ENCODE assay signal across 25 cellular contexts in the genomic region with DNA sequence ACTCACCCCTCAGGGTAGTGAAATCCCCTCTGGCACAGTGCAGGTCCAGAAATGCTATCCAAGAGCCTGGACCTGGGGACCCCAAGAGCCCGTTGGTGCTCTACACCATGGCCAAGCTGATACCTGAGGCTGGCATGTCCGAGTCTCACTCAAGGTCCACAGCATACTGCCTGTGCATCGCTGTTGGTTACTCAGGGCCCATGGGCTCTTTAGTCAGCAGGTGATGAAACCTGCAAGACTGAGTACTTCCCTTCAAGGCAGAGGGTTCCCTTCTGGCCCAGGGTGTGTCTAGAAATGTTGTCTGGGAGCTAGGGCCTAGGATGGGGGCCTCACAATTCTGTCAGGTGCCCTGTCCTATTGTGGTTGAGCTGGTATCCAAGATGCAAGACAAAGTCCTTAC.
"Had no signal": no experiment of that assay in that cellular context is flagged by ENCODE, and none has a peak within 500 bp of the region (broad histone marks: within the 10 kb centered on the region; RNA-seq: fewer than 3 reads in every experiment).

No MANE protein-coding gene starts in this region.

- ATAC-seq: naive thymus-derived CD8-positive, alpha-beta T cell; sciatic nerve; stimulated activated memory B cell treated with anti-CD40 and anti-IgM and Interleukin-4, amounts not matched to agents 10 μg/mL and 1 μg/mL and 100 μg/mL, for 72 hours; stimulated activated naive CD8-positive, alpha-beta T cell treated with anti-CD3 and anti-CD28 coated beads, Interleukin-15, amount 100 ng/mL, for 72 hours had no signal

- H3K36me3 ChIP-seq: neural progenitor cell, ovary, right atrium auricular region, transverse colon, upper lobe of left lung, vagina had no signal

- H3K4me3 ChIP-seq: hepatocyte, left ventricle myocardium inferior, lung, neural progenitor cell, ovary, right atrium auricular region, transverse colon, upper lobe of left lung, vagina had no signal

- H3K27me3 ChIP-seq: hepatocyte, neural progenitor cell, ovary, right atrium auricular region, transverse colon, upper lobe of left lung, vagina had no signal

- DNase-seq: islet precursor cell; left ventricle myocardium inferior; midbrain; naive thymus-derived CD8-positive, alpha-beta T cell; ovary; small intestine; stimulated activated CD4-positive, alpha-beta T cell treated with anti-CD3 and anti-CD28 coated beads, Interleukin-1b, Interleukin-23, amount 100 ng/mL, for 48 hours; stimulated activated CD4-positive, alpha-beta T cell treated with anti-CD3 and anti-CD28 coated beads, Interleukin-2, amount 100 ng/mL, for 48 hours; stimulated activated CD4-positive, alpha-beta T cell treated with anti-CD3 and anti-CD28 coated beads, Interleukin-4, amount 100 ng/mL, for 4 hours; stimulated activated CD8-positive, alpha-beta memory T cell treated with anti-CD3 and anti-CD28 coated beads, Interleukin-4, amount 100 ng/mL, for 48 hours; stimulated activated naive CD4-positive, alpha-beta T cell treated with Interleukin-2 at 50 U/mL for 16 hours; stimulated activated naive CD8-positive, alpha-beta T cell treated with anti-CD3 and anti-CD28 coated beads, Interleukin-15, amount 100 ng/mL, for 72 hours; substantia nigra; transverse colon; upper lobe of left lung had no signal

- H3K27ac Mint-ChIP-seq: memory B cell; naive thymus-derived CD8-positive, alpha-beta T cell; nephron; neural progenitor cell; progenitor cell of endocrine pancreas; stimulated activated memory B cell treated with anti-CD40 and anti-IgM and Interleukin-4, amounts not matched to agents 10 μg/mL and 1 μg/mL and 100 μg/mL, for 72 hours; stimulated activated naive CD8-positive, alpha-beta T cell treated with anti-CD3 and anti-CD28 coated beads, Interleukin-15, amount 100 ng/mL, for 72 hours had no signal

- H3K27me3 Mint-ChIP-seq: memory B cell; naive thymus-derived CD8-positive, alpha-beta T cell; progenitor cell of endocrine pancreas; stimulated activated memory B cell treated with anti-CD40 and anti-IgM and Interleukin-4, amounts not matched to agents 10 μg/mL and 1 μg/mL and 100 μg/mL, for 72 hours; stimulated activated naive CD8-positive, alpha-beta T cell treated with anti-CD3 and anti-CD28 coated beads, Interleukin-15, amount 100 ng/mL, for 72 hours had no signal

- H3K27ac ChIP-seq: hepatocyte, left ventricle myocardium inferior, neural progenitor cell, ovary, right atrium auricular region, transverse colon, upper lobe of left lung, vagina had no signal

- H3K4me1 Mint-ChIP-seq: memory B cell; nephron; neural progenitor cell; stimulated activated memory B cell treated with anti-CD40 and anti-IgM and Interleukin-4, amounts not matched to agents 10 μg/mL and 1 μg/mL and 100 μg/mL, for 72 hours; stimulated activated naive CD8-positive, alpha-beta T cell treated with anti-CD3 and anti-CD28 coated beads, Interleukin-15, amount 100 ng/mL, for 72 hours had no signal

- H3K4me1 ChIP-seq: left ventricle myocardium inferior, neural progenitor cell, right atrium auricular region, transverse colon, upper lobe of left lung had no signal

- H3K9me3 ChIP-seq: ovary had no signal

- H3K4me3 Mint-ChIP-seq: memory B cell; naive thymus-derived CD8-positive, alpha-beta T cell; nephron; neural progenitor cell; stimulated activated memory B cell treated with anti-CD40 and anti-IgM and Interleukin-4, amounts not matched to agents 10 μg/mL and 1 μg/mL and 100 μg/mL, for 72 hours; stimulated activated naive CD8-positive, alpha-beta T cell treated with anti-CD3 and anti-CD28 coated beads, Interleukin-15, amount 100 ng/mL, for 72 hours had no signal
